In the genomic region with DNA sequence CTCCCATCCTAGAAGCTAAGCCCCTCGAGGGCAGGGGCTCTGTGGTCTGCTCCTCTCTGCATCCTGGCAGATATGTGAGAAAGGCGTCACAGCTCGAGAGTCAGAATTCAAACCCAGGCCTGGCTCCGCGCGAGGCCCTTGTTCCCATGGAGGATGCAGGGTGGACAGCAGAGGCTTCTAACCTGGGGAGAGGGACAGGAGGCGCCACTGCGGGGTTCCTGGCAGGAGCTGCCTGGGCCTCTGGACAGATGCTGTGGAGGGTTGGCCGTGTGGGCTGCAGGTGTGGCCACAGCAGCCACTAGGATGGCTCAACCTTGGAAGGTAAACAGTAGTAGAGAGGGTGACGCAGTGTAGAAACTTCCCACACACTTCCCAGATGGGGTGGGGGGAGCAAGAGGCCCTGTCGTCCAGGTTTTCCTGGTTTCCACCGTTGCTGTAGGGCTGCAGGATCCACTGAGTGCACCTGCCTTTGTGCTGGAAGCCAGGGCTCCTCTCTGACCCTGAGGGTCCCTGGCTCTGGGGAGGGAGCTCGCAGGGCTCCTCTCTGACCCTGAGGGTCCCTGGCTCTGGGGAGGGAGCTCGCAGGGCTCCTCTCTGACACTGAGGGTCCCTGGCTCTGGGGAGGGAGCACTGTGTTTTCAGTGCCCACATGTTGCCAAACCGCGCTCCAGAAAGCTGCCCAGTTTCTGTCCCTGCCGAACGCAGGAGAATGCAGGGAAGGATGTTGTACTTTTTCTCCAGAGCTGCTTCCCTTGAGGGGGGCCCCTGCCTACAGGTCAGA, we compare ENCODE assay signal across 20 cellular contexts. TPM values are rescaled to one million over a fixed set of nuclear protein-coding genes. Genes with fewer than 3 reads are reported as not detected.
DNase-seq lines count a peak whose midpoint lies in the region; ATAC-seq and TF ChIP-seq lines count a peak whose summit lies in the region.
"Had no signal": no experiment of that assay in that cellular context is flagged by ENCODE, and none has a peak within 500 bp of the region (broad histone marks: within the 10 kb centered on the region; RNA-seq: fewer than 3 reads in every experiment).

No MANE protein-coding gene starts in this region.

- POLR2A ChIA-PET in CD4-positive, alpha-beta memory T cell (lab: Charles Lee; ENCODE audit: partially characterized antibody), result interaction anchor here (1.8 to 5.4 kb wide), 2 partner anchors 7 to 13 kb away, joined by 9 to 26 read pairs; no protein-coding TSS in a partner anchor

- H3K36me3 ChIP-seq in BLaER1 treated with 17β-estradiol and CSF1 and Interleukin-3, amounts not matched to agents 10 nM and 100 nM, result peaks cover 96 to 100% (median 100%) of the 10 kb centered on the region in 11 experiments
- H3K36me3 ChIP-seq in CD4-positive, alpha-beta memory T cell (ENCODE audit: insufficient read depth, low read length), result peaks cover 92% of the 10 kb centered on the region
- H3K36me3 ChIP-seq in heart left ventricle (peaks cover 0 to 90% (median 65%) of the 10 kb centered on the region in 9 donors), neural progenitor cell (no peaks in the 10 kb centered on the region)

- DNase-seq in CD4-positive, alpha-beta memory T cell, result no peak
- DNase-seq in heart left ventricle (peak in 3 of 5 donors; percentile 9 to 53 (median 18)), neural progenitor cell (ENCODE audit: low spot score) (no peak), Kasumi-1 (lab: John Stamatoyannopoulos, UW) (no peak)
- DNase-seq: cortex of kidney; DND-41; GOT3; IMR-90; mesendoderm; NCI-H2081 treated with DMSO at 0.1 percent for 48 hours; OCI-M1; stimulated activated CD4-positive, alpha-beta T cell treated with anti-CD3 and anti-CD28 coated beads, Interleukin-4, amount 100 ng/mL, for 24 hours; stimulated activated naive CD8-positive, alpha-beta T cell treated with anti-CD3 and anti-CD28 coated beads, Interleukin-15, amount 100 ng/mL, for 72 hours had no signal

- peaks cover 28 to 100% (median 93%) of the 10 kb centered on the region in 10 experiments for H3K4me1 ChIP-seq in BLaER1 treated with 17β-estradiol and CSF1 and Interleukin-3, amounts not matched to agents 10 nM and 100 nM
- peaks cover 52% of the 10 kb centered on the region for H3K4me1 ChIP-seq in CD4-positive, alpha-beta memory T cell (ENCODE audit: insufficient read depth, low read length)
- H3K4me1 ChIP-seq in heart left ventricle (peaks cover 0 to 90% (median 16%) of the 10 kb centered on the region in 12 donors), neural progenitor cell (peaks cover 3% of the 10 kb centered on the region)

- ATAC-seq in heart left ventricle, result no peak
- ATAC-seq in GM21619 (IDR thresholded peaks at IDR 0.05; ENCODE audit: unreplicated experiment), result no peak
- ATAC-seq in HG02759 (IDR thresholded peaks at IDR 0.05; ENCODE audit: unreplicated experiment), result no peak
- ATAC-seq: stimulated activated naive CD8-positive, alpha-beta T cell treated with anti-CD3 and anti-CD28 coated beads, Interleukin-15, amount 100 ng/mL, for 72 hours had no signal

- H3K4me3 ChIP-seq in BLaER1 treated with 17β-estradiol and CSF1 and Interleukin-3, amounts not matched to agents 10 nM and 100 nM, result no peak overlapping the region; a peak in 1 of 20 replicates
- no peak overlapping the region for H3K4me3 ChIP-seq in CD4-positive, alpha-beta memory T cell (ENCODE audit: low read length in 2 of 2)
- H3K4me3 ChIP-seq in heart left ventricle (no peak overlapping the region), neural progenitor cell (no peak overlapping the region)
- H3K4me3 ChIP-seq: tibial nerve had no signal

- H3K79me2 ChIP-seq in neural progenitor cell (ENCODE audit: low read depth), result peaks cover 17% of the 10 kb centered on the region

- CTCF ChIA-PET in CD4-positive, alpha-beta memory T cell (lab: Charles Lee; ENCODE audit: partially characterized antibody), result interaction anchor here (0.8 to 1.5 kb wide), 3 partner anchors 13 to 49 kb away, joined by 3 to 4 read pairs (median 3); no protein-coding TSS in a partner anchor

- no peaks in the 10 kb centered on the region for H3K27me3 Mint-ChIP-seq in CD4-positive, alpha-beta memory T cell
- no peaks in the 10 kb centered on the region for H3K27me3 Mint-ChIP-seq in neural progenitor cell (ENCODE audit: insufficient read depth, low read depth)
- H3K27me3 Mint-ChIP-seq: stimulated activated naive CD8-positive, alpha-beta T cell treated with anti-CD3 and anti-CD28 coated beads, Interleukin-15, amount 100 ng/mL, for 72 hours had no signal

- H3K9ac ChIP-seq in BLaER1 treated with 17β-estradiol and CSF1 and Interleukin-3, amounts not matched to agents 10 nM and 100 nM, result peak overlapping the region in 8 of 11 experiments; percentile 23 to 99 (median 75); a peak in 13 of 22 replicates
- no peak overlapping the region for H3K9ac ChIP-seq in neural progenitor cell

- peaks cover 13% of the 10 kb centered on the region for H3F3A ChIP-seq in neural progenitor cell (ENCODE audit: low read depth)

- intact Hi-C loops in CD4-positive, alpha-beta memory T cell (cut with micrococcal nuclease), result no loop called here
- intact Hi-C loops in heart left ventricle (cut with DNase I), result no loop called here

- H2AFZ ChIP-seq in neural progenitor cell (replicated peaks), result no peak overlapping the region

- TF ChIP-seq POLR2A in heart left ventricle (IDR thresholded peaks at IDR 0.05), result no peak

- H3K27me3 ChIP-seq in BLaER1 treated with 17β-estradiol and CSF1 and Interleukin-3, amounts not matched to agents 10 nM and 100 nM, result no peaks in the 10 kb centered on the region
- no peaks in the 10 kb centered on the region for H3K27me3 ChIP-seq in CD4-positive, alpha-beta memory T cell (ENCODE audit: insufficient read depth, low read length)
- H3K27me3 ChIP-seq in heart left ventricle (no peaks in the 10 kb centered on the region), neural progenitor cell (no peaks in the 10 kb centered on the region)
- H3K27me3 ChIP-seq: tibial nerve had no signal

- peak overlapping the region in 9 of 11 experiments; percentile 27 to 97 (median 93); a peak in 14 of 22 replicates for H3K27ac ChIP-seq in BLaER1 treated with 17β-estradiol and CSF1 and Interleukin-3, amounts not matched to agents 10 nM and 100 nM
- no peak overlapping the region for H3K27ac ChIP-seq in CD4-positive, alpha-beta memory T cell (ENCODE audit: low read depth, low read length)
- H3K27ac ChIP-seq in heart left ventricle (peak overlapping the region in 2 of 12 donors; percentile 45 to 72), neural progenitor cell (no peak overlapping the region)
- H3K27ac ChIP-seq: HL-60, tibial nerve had no signal

- H3K36me3 Mint-ChIP-seq in CD4-positive, alpha-beta memory T cell, result peaks cover 41 to 79% of the 10 kb centered on the region in 2 donors
- peaks cover 10% of the 10 kb centered on the region for H3K36me3 Mint-ChIP-seq in neural progenitor cell

- TF ChIP-seq CTCF in heart left ventricle (IDR thresholded peaks at IDR 0.05) (no peak), neural progenitor cell (IDR thresholded peaks at IDR 0.05) (no peak)

- H3K9me3 Mint-ChIP-seq in CD4-positive, alpha-beta memory T cell, result peaks cover 0 to 11% (median 0%) of the 10 kb centered on the region in 8 donors
- H3K9me3 Mint-ChIP-seq in neural progenitor cell, result no peaks in the 10 kb centered on the region
- H3K9me3 Mint-ChIP-seq: activated T-helper 1 cell treated with anti-CD3 and anti-CD28 coated beads, Interleukin-12 subunit alpha, Interleukin-12 subunit beta, Interleukin-2, Interleukin-4 antibody, amounts not matched to agents 30 ng/mL and 10 ng/mL and 1 ng/mL, durations not matched to agents 14 hours and 24 hours and 36 hours; neural crest cell; stimulated activated naive CD8-positive, alpha-beta T cell treated with anti-CD3 and anti-CD28 coated beads, Interleukin-15, amount 100 ng/mL, for 72 hours had no signal

- H3K27ac Mint-ChIP-seq in CD4-positive, alpha-beta memory T cell, result peak overlapping the region in 6 of 7 donors; percentile 8 to 85 (median 46)
- peak overlapping the region; percentile 33 for H3K27ac Mint-ChIP-seq in neural progenitor cell
- H3K27ac Mint-ChIP-seq: activated T-helper 1 cell treated with anti-CD3 and anti-CD28 coated beads, Interleukin-12 subunit alpha, Interleukin-12 subunit beta, Interleukin-2, Interleukin-4 antibody, amounts not matched to agents 30 ng/mL and 10 ng/mL and 1 ng/mL, durations not matched to agents 14 hours and 24 hours and 36 hours had no signal

- peaks cover 12 to 50% (median 37%) of the 10 kb centered on the region in 4 donors for H3K4me1 Mint-ChIP-seq in CD4-positive, alpha-beta memory T cell
- H3K4me1 Mint-ChIP-seq in neural progenitor cell, result peaks cover 20% of the 10 kb centered on the region

- 85 to 88% (median 86%) methylated on average over 16 to 18 of the region's 18 CpGs for WGBS in heart left ventricle, 4 donors

- H3K9me3 ChIP-seq in BLaER1 treated with 17β-estradiol and CSF1 and Interleukin-3, amounts not matched to agents 10 nM and 100 nM (replicated peaks in 1 of 11), result no peaks in the 10 kb centered on the region; a peak in 1 of 22 replicates
- no peaks in the 10 kb centered on the region for H3K9me3 ChIP-seq in CD4-positive, alpha-beta memory T cell (ENCODE audit: control insufficient read depth in 1 of 2, low read length in 2 of 2)
- no peaks in the 10 kb centered on the region for H3K9me3 ChIP-seq in heart left ventricle
- no peaks in the 10 kb centered on the region for H3K9me3 ChIP-seq in neural progenitor cell (ENCODE audit: low read depth)
- H3K9me3 ChIP-seq: tibial nerve had no signal

- peak overlapping the region in 9 of 11 experiments; percentile 2 to 100 (median 97); a peak in 13 of 22 replicates for H3K4me2 ChIP-seq in BLaER1 treated with 17β-estradiol and CSF1 and Interleukin-3, amounts not matched to agents 10 nM and 100 nM
- H3K4me2 ChIP-seq in neural progenitor cell, result no peak overlapping the region

- H3K4me3 Mint-ChIP-seq in CD4-positive, alpha-beta memory T cell, result peak overlapping the region in 2 of 8 donors; percentile 15 to 58
- H3K4me3 Mint-ChIP-seq in neural progenitor cell, result no peak overlapping the region
- H3K4me3 Mint-ChIP-seq: activated T-helper 1 cell treated with anti-CD3 and anti-CD28 coated beads, Interleukin-12 subunit alpha, Interleukin-12 subunit beta, Interleukin-2, Interleukin-4 antibody, amounts not matched to agents 30 ng/mL and 10 ng/mL and 1 ng/mL, durations not matched to agents 14 hours and 24 hours and 36 hours; neural crest cell had no signal

- H4K20me1 ChIP-seq in BLaER1 treated with 17β-estradiol and CSF1 and Interleukin-3, amounts not matched to agents 10 nM and 100 nM, result peaks cover 95 to 100% (median 100%) of the 10 kb centered on the region in 11 experiments
- peaks cover 15% of the 10 kb centered on the region for H4K20me1 ChIP-seq in neural progenitor cell (ENCODE audit: low read depth)

RNA-seq across cellular contexts. Expression of gene RBM38, which starts 14.2 kb away (rescaled TPM):
- total RNA-seq in CD4-positive, alpha-beta memory T cell, result 10 to 100 TPM; 76.0 to 79.6 TPM
- 10 to 100 TPM; 33.1 to 97.8 TPM for polyA plus RNA-seq in CD4-positive, alpha-beta memory T cell
- total RNA-seq in heart left ventricle (10 to 100 TPM; 45.6 to 97.9 (median 62.3) TPM), neural progenitor cell (ENCODE audit: low replicate concordance) (26.6 and 53.4 TPM in 2 replicates)
- polyA plus RNA-seq in heart left ventricle, result 100 to 1,000 TPM in 1 of 2 donors, 10 to 100 TPM in 1; 68.5 to 112 TPM

RNA-seq across cellular contexts. Expression of gene RAE1, which starts 54.4 kb away (rescaled TPM):
- total RNA-seq in CD4-positive, alpha-beta memory T cell, result 10 to 100 TPM; 30.9 to 33.8 TPM
- 10 to 100 TPM; 31.7 to 43.9 TPM for polyA plus RNA-seq in CD4-positive, alpha-beta memory T cell
- 10 to 100 TPM; 12.9 to 18.6 (median 15.5) TPM for total RNA-seq in heart left ventricle
- polyA plus RNA-seq in heart left ventricle, result 10 to 100 TPM in 1 of 2 donors, 1 to 10 TPM in 1; 7.5 to 26.8 TPM
- 50.2 and 77.6 TPM in 2 replicates for total RNA-seq in neural progenitor cell (ENCODE audit: low replicate concordance)

Comparison
In these comparisons a context has a peak if more than half of its experiments do, and no peak if none do; other contexts are left out.
1. H3K27ac ChIP-seq: peak in BLaER1 treated with 17β-estradiol and CSF1 and Interleukin-3, amounts not matched to agents 10 nM and 100 nM (9 of 11); none in CD4-positive, alpha-beta memory T cell (single experiment) and neural progenitor cell (single experiment).
2. DNase-seq: peak in heart left ventricle (3 of 5); none in CD4-positive, alpha-beta memory T cell (0 of 5), neural progenitor cell (single experiment) and Kasumi-1 (0 of 2).